In the genomic region with DNA sequence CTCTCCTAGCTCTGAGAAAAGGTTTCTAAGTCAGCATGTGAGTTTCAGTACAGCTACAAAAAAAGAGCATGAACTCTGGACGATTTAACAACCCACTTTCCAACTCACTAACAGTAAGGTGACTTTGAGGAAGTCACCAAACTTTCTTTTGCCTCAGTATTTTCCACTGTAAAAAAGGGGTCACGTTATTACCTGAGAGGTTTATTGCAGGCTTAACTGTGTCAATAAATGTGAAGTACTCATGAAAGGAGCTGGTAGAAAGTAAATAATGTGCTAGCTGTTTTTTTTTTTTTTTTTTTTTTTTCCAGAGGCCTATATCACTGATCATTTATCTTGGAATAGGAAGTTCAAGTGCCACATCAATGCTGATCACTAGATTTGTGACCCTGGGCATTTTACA, we compare ENCODE assay signal across 17 cellular contexts.
"Had no signal": no experiment of that assay in that cellular context is flagged by ENCODE, and none has a peak within 500 bp of the region (broad histone marks: within the 10 kb centered on the region; RNA-seq: fewer than 3 reads in every experiment).

No MANE protein-coding gene starts in this region.

- H3K36me3 ChIP-seq: heart left ventricle, neural progenitor cell, ovary, stomach, thoracic aorta had no signal

- H3K4me1 ChIP-seq: neural progenitor cell, stomach had no signal

- H3K27me3 ChIP-seq: heart left ventricle, neural progenitor cell, ovary, stomach had no signal

- H3K9me3 ChIP-seq: heart left ventricle, ovary, stomach, thoracic aorta had no signal

- H3K4me3 ChIP-seq: heart left ventricle, neural progenitor cell, ovary, stomach, thoracic aorta had no signal

- DNase-seq: effector memory CD4-positive, alpha-beta T cell; heart left ventricle; hypothalamus; kidney glomerular epithelial cell; mammary epithelial cell; nucleus accumbens; ovary; right cardiac atrium; small intestine; stimulated activated CD4-positive, alpha-beta T cell treated with anti-CD3 and anti-CD28 coated beads, Interleukin-12 subunit alpha, Interleukin-12 subunit beta, amount 100 ng/mL, for 4 hours; stimulated activated naive CD4-positive, alpha-beta T cell; stomach; substantia nigra; trophoblast cell had no signal

- FAIRE-seq: islet of Langerhans, small intestine had no signal

- H3K9ac ChIP-seq: neural progenitor cell had no signal

- H3K27ac ChIP-seq: heart left ventricle, neural progenitor cell, ovary, stomach, thoracic aorta had no signal
